8 cellular contexts compared by ENCODE assay signal in genomic region chr5:131747180-131748105, GRCh38. TPM values are rescaled to one million over a fixed set of nuclear protein-coding genes. Genes with fewer than 3 reads are reported as not detected.
DNase-seq lines count a peak whose midpoint lies in the region; ATAC-seq and TF ChIP-seq lines count a peak whose summit lies in the region.

No MANE protein-coding gene starts in this region.

- H3K36me3 ChIP-seq in mucosa of descending colon (ENCODE audit: low read depth) = no peaks in the 10 kb centered on the region
- H3K36me3 ChIP-seq in HAP-1 (replicated peaks) = no peaks in the 10 kb centered on the region; the same call in 1 of the 2 replicates

- intact Hi-C loops in mucosa of descending colon (cut with DNase I, micrococcal nuclease) = no loop called here

- H3K27me3 ChIP-seq in HAP-1 (ENCODE audit: low read depth) = no peaks in the 10 kb centered on the region

- no peak for TF ChIP-seq CTCF in mucosa of descending colon (IDR thresholded peaks at IDR 0.05)

- H3K9me3 ChIP-seq in mucosa of descending colon (no peaks in the 10 kb centered on the region), HAP-1 (no peaks in the 10 kb centered on the region)

- in situ Hi-C loops in HAP-1 (cut with MboI; ENCODE audit: low sequenced_read_pairs) = no loop called here

- ATAC-seq in GM18519 (IDR thresholded peaks at IDR 0.05; ENCODE audit: low FRiP score, unreplicated experiment) = peak; percentile 73
- ATAC-seq in HG02938 (IDR thresholded peaks at IDR 0.05; ENCODE audit: unreplicated experiment) = peak; percentile 86
- peak; percentile 42 for ATAC-seq in mucosa of descending colon

- H3K4me1 ChIP-seq in mucosa of descending colon (ENCODE audit: low read depth) (no peaks in the 10 kb centered on the region), HAP-1 (peaks cover 14% of the 10 kb centered on the region)

- H3K4me3 ChIP-seq in mucosa of descending colon = no peak overlapping the region
- no peak overlapping the region for H3K4me3 ChIP-seq in HAP-1

- DNase-seq in SIG-M5 (lab: John Stamatoyannopoulos, UW) (peak; percentile 33), mucosa of descending colon (no peak), HAP-1 (ENCODE audit: low spot score in 2 of 2) (no peak), NCI-H2196 (lab: John Stamatoyannopoulos, UW; ENCODE audit: unreplicated experiment) (no peak)
- no peak for DNase-seq in stimulated activated CD4-positive, alpha-beta T cell treated with anti-CD3 and anti-CD28 coated beads, Interleukin-2, amount 100 ng/mL, for 24 hours
- no peak for DNase-seq in stimulated activated CD4-positive, alpha-beta T cell treated with anti-CD3 and anti-CD28 coated beads, Interleukin-4, amount 100 ng/mL, for 1 hour

RNA-seq across cellular contexts. Expression of gene FNIP1, which starts 49.4 kb away (rescaled TPM):
- total RNA-seq in mucosa of descending colon = 10 to 100 TPM; 28.3 to 40.3 (median 33.2) TPM
